ENCODE assay signal across 8 cellular contexts in the genomic region with DNA sequence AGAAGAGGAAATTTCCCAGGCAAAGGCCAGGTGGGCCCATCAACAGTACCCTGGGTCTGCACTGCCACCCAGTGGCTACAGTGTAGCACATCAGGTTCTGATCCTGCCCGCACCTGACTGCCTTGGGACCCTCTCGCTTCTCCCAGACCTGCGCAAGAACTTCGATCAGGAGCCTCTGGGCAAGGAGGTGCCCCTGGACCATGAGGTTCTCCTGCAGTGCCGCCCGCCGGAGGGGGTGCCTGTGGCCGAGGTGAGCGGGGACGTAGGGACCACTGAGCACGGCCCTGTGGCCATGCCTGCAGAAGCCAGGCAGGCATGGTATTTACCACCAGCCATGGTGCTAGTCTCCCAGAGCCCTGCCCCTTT. TPM values are rescaled to one million over a fixed set of nuclear protein-coding genes. Genes with fewer than 3 reads are reported as not detected.
DNase-seq lines count a peak whose midpoint lies in the region; ATAC-seq and TF ChIP-seq lines count a peak whose summit lies in the region.

No MANE protein-coding gene starts in this region.

- H3K27ac ChIP-seq in heart right ventricle: no peak overlapping the region
- no peak overlapping the region for H3K27ac ChIP-seq in sigmoid colon

- H3K4me1 ChIP-seq in heart right ventricle (peaks cover 0 to 15% (median 4%) of the 10 kb centered on the region in 9 donors), sigmoid colon (no peaks in the 10 kb centered on the region)

- CTCF ChIA-PET in activated naive CD4-positive, alpha-beta T cell treated with anti-CD3 and anti-CD28 coated beads for 36 hours (lab: Charles Lee): interaction anchor here (0.6 to 3.4 kb wide), 9 partner anchors 8 to 382 kb away, joined by 3 to 19 read pairs (median 5); no protein-coding TSS in a partner anchor

- 63 to 71% methylated on average over 11 of the region's 11 CpGs for WGBS in heart right ventricle, 2 donors
- 51 to 61% methylated on average over 11 of the region's 11 CpGs for WGBS in sigmoid colon, 2 donors

- H3K9me3 ChIP-seq in heart right ventricle: no peaks in the 10 kb centered on the region
- no peaks in the 10 kb centered on the region for H3K9me3 ChIP-seq in sigmoid colon

- no peak for TF ChIP-seq EP300 in sigmoid colon (IDR thresholded peaks at IDR 0.05)

- ATAC-seq in heart right ventricle (peak; percentile 47 to 74 (median 64)), HG03571 (IDR thresholded peaks at IDR 0.05; ENCODE audit: unreplicated experiment) (no peak)

- H3K4me1 Mint-ChIP-seq in activated naive CD4-positive, alpha-beta T cell treated with anti-CD3 and anti-CD28 coated beads for 36 hours (ENCODE audit: low read depth): no peaks in the 10 kb centered on the region

- no peaks in the 10 kb centered on the region for H3K9me3 Mint-ChIP-seq in activated naive CD4-positive, alpha-beta T cell treated with anti-CD3 and anti-CD28 coated beads for 36 hours

- H3K4me3 Mint-ChIP-seq in activated naive CD4-positive, alpha-beta T cell treated with anti-CD3 and anti-CD28 coated beads for 36 hours: no peak overlapping the region

- H3K27me3 ChIP-seq in heart right ventricle (no peaks in the 10 kb centered on the region), sigmoid colon (no peaks in the 10 kb centered on the region)

- H3K4me3 ChIP-seq in heart right ventricle: no peak overlapping the region
- no peak overlapping the region for H3K4me3 ChIP-seq in sigmoid colon

- TF ChIP-seq POLR2A in sigmoid colon (IDR thresholded peaks at IDR 0.05): no peak

- H3K36me3 ChIP-seq in heart right ventricle (peaks cover 0 to 99% (median 18%) of the 10 kb centered on the region in 9 donors), sigmoid colon (no peaks in the 10 kb centered on the region)

- intact Hi-C loops in activated naive CD4-positive, alpha-beta T cell treated with anti-CD3 and anti-CD28 coated beads for 36 hours (cut with micrococcal nuclease): loop anchor here (1.0 to 5.0 kb wide), 3 partner anchors 360 to 728 kb away; no protein-coding TSS in a partner anchor
- intact Hi-C loops in heart right ventricle (cut with DNase I) (loop anchor here in 7 of 10 donors (1.0 to 10.0 kb wide), 11 partner anchors 70 to 383 kb away; no protein-coding TSS in a partner anchor), sigmoid colon (cut with DNase I) (loop anchor here (1.0 to 5.0 kb wide), 3 partner anchors 78 to 383 kb away; no protein-coding TSS in a partner anchor)

- no peak overlapping the region for H3K27ac Mint-ChIP-seq in activated naive CD4-positive, alpha-beta T cell treated with anti-CD3 and anti-CD28 coated beads for 36 hours

- TF ChIP-seq CTCF in heart right ventricle (IDR thresholded peaks at IDR 0.05) (peak; percentile 68 to 89 (median 78)), sigmoid colon (IDR thresholded peaks at IDR 0.05) (peak; percentile 52 to 79 (median 68))

- no peaks in the 10 kb centered on the region for H3K36me3 Mint-ChIP-seq in activated naive CD4-positive, alpha-beta T cell treated with anti-CD3 and anti-CD28 coated beads for 36 hours (ENCODE audit: low read depth)

- H3K27me3 Mint-ChIP-seq in activated naive CD4-positive, alpha-beta T cell treated with anti-CD3 and anti-CD28 coated beads for 36 hours (ENCODE audit: low read depth): no peaks in the 10 kb centered on the region

- DNase-seq in NCI-H82 (lab: John Stamatoyannopoulos, UW) (peak; percentile 67), NCI-H82 treated with DMSO at 0.1 percent for 48 hours (lab: John Stamatoyannopoulos, UW; ENCODE audit: unreplicated experiment) (no peak), NCI-H2171 (lab: John Stamatoyannopoulos, UW) (peak; percentile 24), heart right ventricle (no peak), sigmoid colon (no peak), NCI-H2107 (lab: John Stamatoyannopoulos, UW) (no peak)
- peak; percentile 50 for DNase-seq in activated naive CD4-positive, alpha-beta T cell treated with anti-CD3 and anti-CD28 coated beads for 36 hours

RNA-seq across cellular contexts. Expression of a gene that starts 33.9 kb away (rescaled TPM):
- total RNA-seq in activated naive CD4-positive, alpha-beta T cell treated with anti-CD3 and anti-CD28 coated beads for 36 hours: 1 to 10 TPM; 1.2 to 1.5 TPM
- total RNA-seq in heart right ventricle: 1 to 10 TPM in 8 of 10 donors, under 1 TPM in 2; 0.89 to 3.5 (median 1.2) TPM
- 1 to 10 TPM; 1.2 to 1.6 TPM for polyA plus RNA-seq in heart right ventricle
- 1 to 10 TPM; 2.9 to 6.2 (median 4.7) TPM for total RNA-seq in sigmoid colon
- polyA plus RNA-seq in sigmoid colon: 1 to 10 TPM; 2.3 to 5.0 (median 3.6) TPM

Comparison
In these comparisons a context has a peak if more than half of its experiments do, and no peak if none do; other contexts are left out.
1. DNase-seq: peak in NCI-H82 (single experiment), NCI-H2171 (single experiment) and activated naive CD4-positive, alpha-beta T cell treated with anti-CD3 and anti-CD28 coated beads for 36 hours (single experiment); none in NCI-H82 treated with DMSO at 0.1 percent for 48 hours (single experiment), heart right ventricle (0 of 2), sigmoid colon (single experiment) and NCI-H2107 (single experiment).